In the genomic region with DNA sequence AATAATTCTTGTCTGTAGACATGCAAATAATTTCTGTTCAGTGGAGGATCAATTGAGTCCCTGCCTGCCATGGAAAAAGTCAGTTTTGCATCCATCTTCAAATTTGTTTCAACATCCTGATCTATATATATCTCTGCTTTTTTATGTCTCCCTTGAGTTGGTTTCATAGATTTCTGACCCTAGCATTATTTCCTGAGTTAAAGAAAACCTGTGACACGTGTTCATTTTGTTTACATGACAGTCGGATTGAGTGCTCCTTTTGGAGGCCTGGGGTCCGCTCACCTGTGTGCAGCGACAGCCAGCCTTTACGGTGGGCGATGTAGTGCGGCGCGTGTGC, we compare ENCODE assay signal across 8 cellular contexts. TPM values are rescaled to one million over a fixed set of nuclear protein-coding genes. Genes with fewer than 3 reads are reported as not detected.
A peak's percentile ranks its signal among the peaks of the same experiment; 100 is the strongest.
DNase-seq lines count a peak whose midpoint lies in the region; ATAC-seq and TF ChIP-seq lines count a peak whose summit lies in the region.

No MANE protein-coding gene starts in this region.

- peaks cover 9% of the 10 kb centered on the region for H3F3A ChIP-seq in SK-N-SH (replicated peaks; ENCODE audit: insufficient read depth)

- peak overlapping the region; percentile 89 for H3K4me2 ChIP-seq in SK-N-SH

- TF ChIP-seq CTCF in SK-N-SH (IDR thresholded peaks at IDR 0.05) (no peak), fibroblast of mammary gland (conservative IDR thresholded peaks at IDR 0.05; ENCODE audit: control insufficient read depth, insufficient read depth, low read depth, low read length) (no peak)

- H3K36me3 ChIP-seq in SK-N-SH (replicated peaks in 1 of 2; ENCODE audit: control insufficient read depth in 1 of 2, insufficient read depth in 2 of 2, low read length in 1 of 2) (peaks cover 17 to 24% of the 10 kb centered on the region in 2 experiments), rectal smooth muscle tissue (ENCODE audit: control insufficient read depth, insufficient read depth, low read length) (peaks cover 10% of the 10 kb centered on the region)

- DNase-seq in SK-N-SH: no peak
- peak; percentile 30 for DNase-seq in RPMI8226
- DNase-seq in fibroblast of mammary gland (ENCODE audit: low read depth): no peak
- DNase-seq in NCI-H1694 (lab: John Stamatoyannopoulos, UW): no peak
- no peak for DNase-seq in KG1 (lab: John Stamatoyannopoulos, UW)
- no peak for DNase-seq in NCI-H2196 treated with DMSO at 0.1 percent for 48 hours (lab: John Stamatoyannopoulos, UW; ENCODE audit: unreplicated experiment)

- H3K9me3 ChIP-seq in SK-N-SH: no peaks in the 10 kb centered on the region

- H3K9me2 ChIP-seq in SK-N-SH: no peaks in the 10 kb centered on the region

- no peak; the same call in 2 of the 3 replicates for ATAC-seq in SK-N-SH treated with all-trans-retinoic acid at 6 μM for 48 hours

- CTCF ChIA-PET in SK-N-SH (lab: Yijun Ruan, JAX): interaction anchor here (1.1 to 3.3 kb wide), 4 partner anchors 11 to 86 kb away, joined by 3 to 17 read pairs (median 8); no protein-coding TSS in a partner anchor

- POLR2A ChIA-PET in SK-N-SH (lab: Yijun Ruan, JAX): no interaction called here

- H3K4me3 ChIP-seq in SK-N-SH (ENCODE audit: low read depth in 2 of 2, low read length in 1 of 2) (peak overlapping the region; percentile 86 to 91), fibroblast of mammary gland (ENCODE audit: control insufficient read depth, low read depth, low read length) (peak overlapping the region; percentile 76), rectal smooth muscle tissue (ENCODE audit: low read length) (peak overlapping the region; percentile 93)

- no peaks in the 10 kb centered on the region for H3K27me3 ChIP-seq in SK-N-SH (ENCODE audit: insufficient read depth)
- H3K27me3 ChIP-seq in rectal smooth muscle tissue (ENCODE audit: control insufficient read depth, insufficient read depth, low read length): no peaks in the 10 kb centered on the region

- H3K27ac ChIP-seq in SK-N-SH (ENCODE audit: low read depth in 2 of 2, low read length in 1 of 2): peak overlapping the region in 1 of 2 experiments; percentile 83; a peak in 2 of 4 replicates
- peak overlapping the region; percentile 93 for H3K27ac ChIP-seq in rectal smooth muscle tissue (ENCODE audit: low read depth, low read length)

- peaks cover 14 to 26% of the 10 kb centered on the region in 2 experiments for H3K4me1 ChIP-seq in SK-N-SH (ENCODE audit: control insufficient read depth in 1 of 2, insufficient read depth in 2 of 2, low read depth in 1 of 2, low read length in 1 of 2)
- H3K4me1 ChIP-seq in rectal smooth muscle tissue (ENCODE audit: control insufficient read depth, insufficient read depth, low read length): peaks cover 14% of the 10 kb centered on the region

- peak overlapping the region; percentile 20 for H2AFZ ChIP-seq in SK-N-SH (ENCODE audit: low read depth)

- TF ChIP-seq EP300 in SK-N-SH (IDR thresholded peaks at IDR 0.05; ENCODE audit: borderline replicate concordance in 1 of 2, low read depth in 1 of 2, low read length in 1 of 2): no peak

- H3K9ac ChIP-seq in SK-N-SH (peak overlapping the region; percentile 80), rectal smooth muscle tissue (ENCODE audit: low read length) (peak overlapping the region; percentile 62)

- peaks cover 13% of the 10 kb centered on the region for H3K79me2 ChIP-seq in SK-N-SH (ENCODE audit: insufficient read depth)

- H4K20me1 ChIP-seq in SK-N-SH (ENCODE audit: insufficient read depth): no peaks in the 10 kb centered on the region

- TF ChIP-seq RAD21 in SK-N-SH (IDR thresholded peaks at IDR 0.05; ENCODE audit: low read length): no peak

- under 1% methylated on average over 9 of the region's 9 CpGs for WGBS in SK-N-SH (ENCODE audit: low lambda C conversion rate)

TF ChIP-seq in SK-N-SH, 30 proteins besides CTCF, POLR2A, EP300 and RAD21:
- TF ChIP-seq TCF12 (IDR thresholded peaks at IDR 0.05): no peak
- TF ChIP-seq, protein P1, sequence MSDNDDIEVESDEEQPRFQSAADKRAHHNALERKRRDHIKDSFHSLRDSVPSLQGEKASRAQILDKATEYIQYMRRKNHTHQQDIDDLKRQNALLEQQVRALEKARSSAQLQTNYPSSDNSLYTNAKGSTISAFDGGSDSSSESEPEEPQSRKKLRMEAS (IDR thresholded peaks at IDR 0.05; ENCODE audit: low read depth): peak; percentile 51; the same call in 1 of the 2 replicates

TF ChIP-seq in SK-N-SH treated with all-trans-retinoic acid at 6 μM for 48 hours, 23 proteins besides CTCF, POLR2A, EP300 and RAD21:
- no peak for TF ChIP-seq ZNF70 (CRISPR knock-in tag; IDR thresholded peaks at IDR 0.05)
- no peak for TF ChIP-seq ZNF565 (CRISPR knock-in tag; conservative IDR thresholded peaks at IDR 0.05; ENCODE audit: low read depth)
- no peak for TF ChIP-seq ZFP3 (CRISPR knock-in tag; IDR thresholded peaks at IDR 0.05)
- no peak for TF ChIP-seq SNAI2 (CRISPR knock-in tag; IDR thresholded peaks at IDR 0.05)
- TF ChIP-seq, protein P2, sequence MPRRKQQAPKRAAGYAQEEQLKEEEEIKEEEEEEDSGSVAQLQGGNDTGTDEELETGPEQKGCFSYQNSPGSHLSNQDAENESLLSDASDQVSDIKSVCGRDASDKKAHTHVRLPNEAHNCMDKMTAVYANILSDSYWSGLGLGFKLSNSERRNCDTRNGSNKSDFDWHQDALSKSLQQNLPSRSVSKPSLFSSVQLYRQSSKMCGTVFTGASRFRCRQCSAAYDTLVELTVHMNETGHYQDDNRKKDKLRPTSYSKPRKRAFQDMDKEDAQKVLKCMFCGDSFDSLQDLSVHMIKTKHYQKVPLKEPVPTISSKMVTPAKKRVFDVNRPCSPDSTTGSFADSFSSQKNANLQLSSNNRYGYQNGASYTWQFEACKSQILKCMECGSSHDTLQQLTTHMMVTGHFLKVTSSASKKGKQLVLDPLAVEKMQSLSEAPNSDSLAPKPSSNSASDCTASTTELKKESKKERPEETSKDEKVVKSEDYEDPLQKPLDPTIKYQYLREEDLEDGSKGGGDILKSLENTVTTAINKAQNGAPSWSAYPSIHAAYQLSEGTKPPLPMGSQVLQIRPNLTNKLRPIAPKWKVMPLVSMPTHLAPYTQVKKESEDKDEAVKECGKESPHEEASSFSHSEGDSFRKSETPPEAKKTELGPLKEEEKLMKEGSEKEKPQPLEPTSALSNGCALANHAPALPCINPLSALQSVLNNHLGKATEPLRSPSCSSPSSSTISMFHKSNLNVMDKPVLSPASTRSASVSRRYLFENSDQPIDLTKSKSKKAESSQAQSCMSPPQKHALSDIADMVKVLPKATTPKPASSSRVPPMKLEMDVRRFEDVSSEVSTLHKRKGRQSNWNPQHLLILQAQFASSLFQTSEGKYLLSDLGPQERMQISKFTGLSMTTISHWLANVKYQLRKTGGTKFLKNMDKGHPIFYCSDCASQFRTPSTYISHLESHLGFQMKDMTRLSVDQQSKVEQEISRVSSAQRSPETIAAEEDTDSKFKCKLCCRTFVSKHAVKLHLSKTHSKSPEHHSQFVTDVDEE (CRISPR knock-in tag; IDR thresholded peaks at IDR 0.05): no peak
- TF ChIP-seq OSR1 (CRISPR knock-in tag; IDR thresholded peaks at IDR 0.05): no peak
- no peak for TF ChIP-seq BACH2 (CRISPR knock-in tag; IDR thresholded peaks at IDR 0.05; ENCODE audit: borderline replicate concordance)
- TF ChIP-seq ZFP30 (CRISPR knock-in tag; IDR thresholded peaks at IDR 0.05): no peak
- no peak for TF ChIP-seq TCF4 (CRISPR knock-in tag; IDR thresholded peaks at IDR 0.05; ENCODE audit: borderline replicate concordance)
- TF ChIP-seq, protein P3, sequence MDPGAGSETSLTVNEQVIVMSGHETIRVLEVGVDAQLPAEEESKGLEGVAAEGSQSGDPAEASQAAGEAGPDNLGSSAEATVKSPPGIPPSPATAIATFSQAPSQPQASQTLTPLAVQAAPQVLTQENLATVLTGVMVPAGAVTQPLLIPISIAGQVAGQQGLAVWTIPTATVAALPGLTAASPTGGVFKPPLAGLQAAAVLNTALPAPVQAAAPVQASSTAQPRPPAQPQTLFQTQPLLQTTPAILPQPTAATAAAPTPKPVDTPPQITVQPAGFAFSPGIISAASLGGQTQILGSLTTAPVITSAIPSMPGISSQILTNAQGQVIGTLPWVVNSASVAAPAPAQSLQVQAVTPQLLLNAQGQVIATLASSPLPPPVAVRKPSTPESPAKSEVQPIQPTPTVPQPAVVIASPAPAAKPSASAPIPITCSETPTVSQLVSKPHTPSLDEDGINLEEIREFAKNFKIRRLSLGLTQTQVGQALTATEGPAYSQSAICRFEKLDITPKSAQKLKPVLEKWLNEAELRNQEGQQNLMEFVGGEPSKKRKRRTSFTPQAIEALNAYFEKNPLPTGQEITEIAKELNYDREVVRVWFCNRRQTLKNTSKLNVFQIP (CRISPR knock-in tag; IDR thresholded peaks at IDR 0.05; ENCODE audit: borderline replicate concordance, low read depth): no peak

RNA-seq across cellular contexts. Expression of a gene that starts 0.7 kb away (rescaled TPM):
- 234 and 235 TPM in 2 replicates for polyA plus RNA-seq in SK-N-SH (2012; rRNA removed)
- 136 and 200 TPM in 2 replicates for polyA plus RNA-seq in SK-N-SH (2012; cell fraction: cytosol; rRNA removed)
- 79.2 and 151 TPM in 2 replicates for polyA plus RNA-seq in SK-N-SH (2012; cell fraction: nucleus; rRNA removed)

RNA-seq across cellular contexts. Expression of a gene that starts 37.7 kb away (rescaled TPM):
- 22.9 and 23.1 TPM in 2 replicates for polyA plus RNA-seq in SK-N-SH (2012; rRNA removed)
- polyA plus RNA-seq in SK-N-SH (2012; cell fraction: cytosol; rRNA removed): 13.5 and 19.2 TPM in 2 replicates
- 41.3 and 43.6 TPM in 2 replicates for polyA plus RNA-seq in SK-N-SH (2012; cell fraction: nucleus; rRNA removed)

RNA-seq across cellular contexts. Expression of a gene that starts 57.6 kb away (rescaled TPM):
- polyA plus RNA-seq in SK-N-SH (2012; rRNA removed): 22.8 and 26.8 TPM in 2 replicates
- 18.7 and 27.0 TPM in 2 replicates for polyA plus RNA-seq in SK-N-SH (2012; cell fraction: cytosol; rRNA removed)
- polyA plus RNA-seq in SK-N-SH (2012; cell fraction: nucleus; rRNA removed): 11.1 and 13.7 TPM in 2 replicates
